8 cellular contexts compared by ENCODE assay signal in genomic region chr7:99616359-99617186, GRCh38. TPM values are rescaled to one million over a fixed set of nuclear protein-coding genes. Genes with fewer than 3 reads are reported as not detected.
A peak's percentile ranks its signal among the peaks of the same experiment; 100 is the strongest.
DNase-seq lines count a peak whose midpoint lies in the region; ATAC-seq, FAIRE-seq and TF ChIP-seq lines count a peak whose summit lies in the region.

ZSCAN25 (plus strand) TSS chr7:99616946; CDS start chr7:99619607, 2,661 bp downstream.

- H3K9me3 Mint-ChIP-seq in naive thymus-derived CD4-positive, alpha-beta T cell, result peaks cover 0 to 4% (median 0%) of the 10 kb centered on the region in 11 donors
- H3K9me3 Mint-ChIP-seq in stimulated activated naive B cell treated with anti-CD40 and anti-IgM and Interleukin-4, amounts not matched to agents 10 μg/mL and 1 μg/mL and 100 μg/mL, for 72 hours, result no peaks in the 10 kb centered on the region

- peaks cover 9 to 30% (median 27%) of the 10 kb centered on the region in 5 donors for H3K36me3 Mint-ChIP-seq in naive thymus-derived CD4-positive, alpha-beta T cell
- peaks cover 21 to 33% of the 10 kb centered on the region in 2 donors for H3K36me3 Mint-ChIP-seq in stimulated activated naive B cell treated with anti-CD40 and anti-IgM and Interleukin-4, amounts not matched to agents 10 μg/mL and 1 μg/mL and 100 μg/mL, for 72 hours

- ATAC-seq in GM21717 (IDR thresholded peaks at IDR 0.05; ENCODE audit: unreplicated experiment), result peak; percentile 87
- peak; percentile 99 for ATAC-seq in naive thymus-derived CD4-positive, alpha-beta T cell
- ATAC-seq in stimulated activated naive B cell treated with anti-CD40 and anti-IgM and Interleukin-4, amounts not matched to agents 10 μg/mL and 1 μg/mL and 100 μg/mL, for 72 hours (replicated peaks), result peak; percentile 99

- intact Hi-C loops in naive thymus-derived CD4-positive, alpha-beta T cell (cut with micrococcal nuclease), result loop anchor here (1.0 to 5.0 kb wide), 14 partner anchors 8 to 812 kb away; partner anchors contain the start of genes BUD31 (in 2 of the 2), PDAP1 (in 2 of the 2), ZKSCAN5 (in 2 of the 2) and ZNF3 (in 2 of the 2)

- peak within 1 kb of the TSS; percentile 94 to 99 (median 98) for H3K4me3 Mint-ChIP-seq in naive thymus-derived CD4-positive, alpha-beta T cell
- H3K4me3 Mint-ChIP-seq in stimulated activated naive B cell treated with anti-CD40 and anti-IgM and Interleukin-4, amounts not matched to agents 10 μg/mL and 1 μg/mL and 100 μg/mL, for 72 hours, result peak within 1 kb of the TSS; percentile 96 to 98

- H3K4me2 ChIP-seq in KMS-11 (peak within 1 kb of the TSS; percentile 85), fibroblast of lung (ENCODE audit: extremely low read depth, insufficient read depth, low read length) (peak within 1 kb of the TSS; percentile 84)

- peaks cover 30 to 55% (median 48%) of the 10 kb centered on the region in 7 donors for H3K4me1 Mint-ChIP-seq in naive thymus-derived CD4-positive, alpha-beta T cell
- H3K4me1 Mint-ChIP-seq in stimulated activated naive B cell treated with anti-CD40 and anti-IgM and Interleukin-4, amounts not matched to agents 10 μg/mL and 1 μg/mL and 100 μg/mL, for 72 hours, result peaks cover 22 to 39% of the 10 kb centered on the region in 2 donors

- peak within 1 kb of the TSS; percentile 100 for H2AFZ ChIP-seq in KMS-11 (ENCODE audit: low read depth)
- peak within 1 kb of the TSS; percentile 100 for H2AFZ ChIP-seq in fibroblast of lung (ENCODE audit: low read length)

- DNase-seq in DMS79 treated with DMSO at 0.1 percent for 48 hours (lab: John Stamatoyannopoulos, UW) (peak; percentile 80), RCC 7860 (ENCODE audit: low spot score) (peak; percentile 87), activated T-helper 1 cell treated with Interleukin-2 at 50 U/mL for 16 hours (ENCODE audit: low read depth) (peak; percentile 74), fibroblast of lung (ENCODE audit: low read depth in 2 of 2) (peak; percentile 92 to 94)
- DNase-seq in naive thymus-derived CD4-positive, alpha-beta T cell, result peak; percentile 65 to 88 (median 85)
- peak; percentile 84 for DNase-seq in stimulated activated naive B cell treated with anti-CD40 and anti-IgM and Interleukin-4, amounts not matched to agents 10 μg/mL and 1 μg/mL and 100 μg/mL, for 72 hours

- no peak within 1 kb of the TSS for H3K4me3 ChIP-seq in KMS-11 (IDR thresholded peaks at IDR 0.05; ENCODE audit: insufficient read depth, low read depth, low read length)
- peak within 1 kb of the TSS; percentile 74 to 97 (median 86) for H3K4me3 ChIP-seq in fibroblast of lung (replicated peaks in 1 of 4; ENCODE audit: control extremely low read depth in 1 of 4, insufficient read depth in 1 of 4, low read depth in 3 of 4, low read length in 4 of 4)
- H3K4me3 ChIP-seq in naive thymus-derived CD4-positive, alpha-beta T cell (ENCODE audit: low read length), result peak within 1 kb of the TSS; percentile 83

- CTCF ChIA-PET in naive thymus-derived CD4-positive, alpha-beta T cell (lab: Charles Lee), result interaction anchor here (0.6 kb wide), 2 partner anchors 55 to 459 kb away, joined by 3 to 4 read pairs; no protein-coding TSS in a partner anchor

- H4K20me1 ChIP-seq in KMS-11 (ENCODE audit: insufficient read depth), result no peaks in the 10 kb centered on the region
- no peaks in the 10 kb centered on the region for H4K20me1 ChIP-seq in fibroblast of lung (ENCODE audit: control insufficient read depth, extremely low read depth, insufficient read depth, low read length)

- H3K27me3 ChIP-seq in KMS-11 (ENCODE audit: insufficient read depth, low read depth) (no peaks in the 10 kb centered on the region), fibroblast of lung (ENCODE audit: control insufficient read depth, insufficient read depth, low read length) (no peaks in the 10 kb centered on the region)
- H3K27me3 ChIP-seq in naive thymus-derived CD4-positive, alpha-beta T cell (ENCODE audit: control insufficient read depth in 2 of 2, insufficient read depth in 2 of 2, low read length in 2 of 2), result no peaks in the 10 kb centered on the region

- H3K9ac ChIP-seq in KMS-11 (peak within 1 kb of the TSS; percentile 81), fibroblast of lung (ENCODE audit: insufficient read depth, low read length) (peak within 1 kb of the TSS; percentile 87)

- peak; percentile 32 for FAIRE-seq in RCC 7860 (lab: Jason Lieb, UNC)

- H3K4me1 ChIP-seq in KMS-11 (ENCODE audit: low read depth, poor library complexity, severe bottlenecking) (peaks cover 13% of the 10 kb centered on the region), fibroblast of lung (ENCODE audit: control insufficient read depth, extremely low read depth, insufficient read depth, low read length) (peaks cover 2% of the 10 kb centered on the region)
- H3K4me1 ChIP-seq in naive thymus-derived CD4-positive, alpha-beta T cell (ENCODE audit: control insufficient read depth in 2 of 2, insufficient read depth in 2 of 2, low read length in 2 of 2), result peaks cover 12 to 14% of the 10 kb centered on the region in 2 donors

- H3K79me2 ChIP-seq in KMS-11 (ENCODE audit: insufficient read depth, low read depth), result peaks cover 18% of the 10 kb centered on the region
- peaks cover 11% of the 10 kb centered on the region for H3K79me2 ChIP-seq in fibroblast of lung (ENCODE audit: control insufficient read depth, insufficient read depth, low read length)

- peak; percentile 56 for TF ChIP-seq CTCF in KMS-11 (conservative IDR thresholded peaks at IDR 0.05; ENCODE audit: low read depth, low read length)
- peak; percentile 36 to 37 for TF ChIP-seq CTCF in fibroblast of lung (conservative IDR thresholded peaks at IDR 0.05 in 1 of 2, IDR thresholded peaks at IDR 0.05 in 1 of 2; ENCODE audit: low read depth in 1 of 2, low read length in 2 of 2)

- peak within 1 kb of the TSS; percentile 88 to 99 (median 97) for H3K27ac Mint-ChIP-seq in naive thymus-derived CD4-positive, alpha-beta T cell
- peak within 1 kb of the TSS; percentile 97 for H3K27ac Mint-ChIP-seq in stimulated activated naive B cell treated with anti-CD40 and anti-IgM and Interleukin-4, amounts not matched to agents 10 μg/mL and 1 μg/mL and 100 μg/mL, for 72 hours

- no peaks in the 10 kb centered on the region for H3K9me3 ChIP-seq in fibroblast of lung (ENCODE audit: control insufficient read depth, insufficient read depth, low read depth, low read length)
- no peaks in the 10 kb centered on the region for H3K9me3 ChIP-seq in naive thymus-derived CD4-positive, alpha-beta T cell (ENCODE audit: control insufficient read depth in 2 of 3, low read length in 3 of 3)

- H3K27me3 Mint-ChIP-seq in naive thymus-derived CD4-positive, alpha-beta T cell, result peaks cover 0 to 4% (median 0%) of the 10 kb centered on the region in 5 donors
- H3K27me3 Mint-ChIP-seq in stimulated activated naive B cell treated with anti-CD40 and anti-IgM and Interleukin-4, amounts not matched to agents 10 μg/mL and 1 μg/mL and 100 μg/mL, for 72 hours, result peaks cover 0 to 9% of the 10 kb centered on the region in 2 donors

- H3K27ac ChIP-seq in KMS-11 (peak within 1 kb of the TSS; percentile 59), fibroblast of lung (ENCODE audit: insufficient read depth, low read length) (peak within 1 kb of the TSS; percentile 73)
- peak within 1 kb of the TSS; percentile 90 for H3K27ac ChIP-seq in naive thymus-derived CD4-positive, alpha-beta T cell (ENCODE audit: low read depth, low read length)

- POLR2A ChIA-PET in naive thymus-derived CD4-positive, alpha-beta T cell (lab: Charles Lee), result interaction anchor here (0.6 to 4.0 kb wide), 17 partner anchors 9 to 525 kb away, joined by 3 to 38 read pairs (median 5); partner anchors contain the start of genes BUD31, FAM200A, PDAP1 and TMEM225B

- H3K36me3 ChIP-seq in KMS-11 (ENCODE audit: insufficient read depth), result peaks cover 6% of the 10 kb centered on the region; the same call in 1 of the 2 replicates
- H3K36me3 ChIP-seq in fibroblast of lung (ENCODE audit: control insufficient read depth, insufficient read depth, low read length), result peaks cover 14% of the 10 kb centered on the region
- peaks cover 11 to 41% (median 15%) of the 10 kb centered on the region in 3 experiments for H3K36me3 ChIP-seq in naive thymus-derived CD4-positive, alpha-beta T cell (ENCODE audit: control insufficient read depth in 2 of 3, insufficient read depth in 3 of 3, low read length in 3 of 3)

RNA-seq across cellular contexts. Expression of gene ZSCAN25, which starts in this region (rescaled TPM):
- total RNA-seq in fibroblast of lung, result 10.2 and 10.5 TPM in 2 replicates
- polyA plus RNA-seq in fibroblast of lung, result 5.4 and 5.7 TPM in 2 replicates
- 4.2 and 4.3 TPM in 2 replicates for polyA plus RNA-seq in fibroblast of lung (2012)
- 9.3 and 10.0 TPM in 2 replicates for polyA minus RNA-seq in fibroblast of lung (ENCODE audit: low replicate concordance)
- 10 to 100 TPM; 33.9 to 51.6 (median 43.8) TPM for total RNA-seq in naive thymus-derived CD4-positive, alpha-beta T cell
- polyA plus RNA-seq in naive thymus-derived CD4-positive, alpha-beta T cell, result 10 to 100 TPM; 15.5 to 20.6 TPM
